Comparison of ENCODE assay signal across 1 cellular context in the genomic region with DNA sequence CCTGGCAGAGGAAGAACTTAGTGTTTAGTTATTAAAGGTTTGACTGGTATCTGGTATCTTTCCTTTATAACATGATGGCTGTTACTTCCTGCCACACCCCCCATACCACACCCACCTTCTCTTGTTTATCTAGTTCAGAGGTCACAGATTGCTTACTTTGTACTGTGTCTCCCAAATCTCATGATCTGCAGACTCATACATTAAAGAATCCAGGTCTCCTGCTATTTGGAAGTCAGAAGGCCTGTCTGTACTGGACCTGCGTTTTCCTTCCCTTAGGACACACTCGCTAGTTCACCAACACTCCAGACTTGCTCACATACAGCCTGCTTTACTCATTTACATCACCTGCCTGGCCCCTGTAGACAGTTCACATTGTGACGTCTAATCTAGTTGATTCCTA.
TF ChIP-seq lines count a peak whose summit lies in the region.

No MANE protein-coding gene starts in this region.

TF ChIP-seq in IMR-90, 13 proteins besides CTCF, POLR2A, EP300 and RAD21:
- TF ChIP-seq MXI1 (IDR thresholded peaks at IDR 0.05; ENCODE audit: borderline replicate concordance, low read depth, low read length) (no peak), RCOR1 (IDR thresholded peaks at IDR 0.05; ENCODE audit: insufficient replicate concordance, low read length) (no peak), NFE2L2 (IDR thresholded peaks at IDR 0.05; ENCODE audit: low read depth, low read length) (no peak), RFX5 (IDR thresholded peaks at IDR 0.05; ENCODE audit: low read depth, low read length) (no peak), CHD1 (IDR thresholded peaks at IDR 0.05; ENCODE audit: low read depth, low read length) (no peak), CEBPB (IDR thresholded peaks at IDR 0.05; ENCODE audit: low read depth, low read length) (no peak), SMC3 (IDR thresholded peaks at IDR 0.05; ENCODE audit: low read depth, low read length) (no peak), MAFK (IDR thresholded peaks at IDR 0.05; ENCODE audit: low read depth, low read length) (no peak), FOS (IDR thresholded peaks at IDR 0.05; ENCODE audit: low read depth, low read length) (no peak), MAZ (IDR thresholded peaks at IDR 0.05; ENCODE audit: borderline replicate concordance, low read depth, low read length) (no peak), BHLHE40 (IDR thresholded peaks at IDR 0.05; ENCODE audit: low read depth, low read length) (no peak)
- TF ChIP-seq, protein P1, sequence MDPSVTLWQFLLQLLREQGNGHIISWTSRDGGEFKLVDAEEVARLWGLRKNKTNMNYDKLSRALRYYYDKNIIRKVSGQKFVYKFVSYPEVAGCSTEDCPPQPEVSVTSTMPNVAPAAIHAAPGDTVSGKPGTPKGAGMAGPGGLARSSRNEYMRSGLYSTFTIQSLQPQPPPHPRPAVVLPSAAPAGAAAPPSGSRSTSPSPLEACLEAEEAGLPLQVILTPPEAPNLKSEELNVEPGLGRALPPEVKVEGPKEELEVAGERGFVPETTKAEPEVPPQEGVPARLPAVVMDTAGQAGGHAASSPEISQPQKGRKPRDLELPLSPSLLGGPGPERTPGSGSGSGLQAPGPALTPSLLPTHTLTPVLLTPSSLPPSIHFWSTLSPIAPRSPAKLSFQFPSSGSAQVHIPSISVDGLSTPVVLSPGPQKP (IDR thresholded peaks at IDR 0.05; ENCODE audit: borderline replicate concordance, low read depth, low read length), result no peak
- TF ChIP-seq, protein P2, sequence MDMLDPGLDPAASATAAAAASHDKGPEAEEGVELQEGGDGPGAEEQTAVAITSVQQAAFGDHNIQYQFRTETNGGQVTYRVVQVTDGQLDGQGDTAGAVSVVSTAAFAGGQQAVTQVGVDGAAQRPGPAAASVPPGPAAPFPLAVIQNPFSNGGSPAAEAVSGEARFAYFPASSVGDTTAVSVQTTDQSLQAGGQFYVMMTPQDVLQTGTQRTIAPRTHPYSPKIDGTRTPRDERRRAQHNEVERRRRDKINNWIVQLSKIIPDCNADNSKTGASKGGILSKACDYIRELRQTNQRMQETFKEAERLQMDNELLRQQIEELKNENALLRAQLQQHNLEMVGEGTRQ (IDR thresholded peaks at IDR 0.05; ENCODE audit: low read depth, low read length), result no peak
TF ChIP-seq in IMR-90: peak in this region for 0.
